ENCODE assay signal across 2 cellular contexts in genomic region chr7:134542195-134542771, GRCh38.
TF ChIP-seq lines count a peak whose summit lies in the region.

No MANE protein-coding gene starts in this region.

TF ChIP-seq in IMR-90, 13 proteins besides CTCF, POLR2A, EP300 and RAD21:
- TF ChIP-seq RCOR1 (IDR thresholded peaks at IDR 0.05; ENCODE audit: insufficient replicate concordance, low read length), result no peak
- TF ChIP-seq MAFK (IDR thresholded peaks at IDR 0.05; ENCODE audit: low read depth, low read length), result no peak
- no peak for TF ChIP-seq CHD1 (IDR thresholded peaks at IDR 0.05; ENCODE audit: low read depth, low read length)
- no peak for TF ChIP-seq FOS (IDR thresholded peaks at IDR 0.05; ENCODE audit: low read depth, low read length)
- TF ChIP-seq USF2 (IDR thresholded peaks at IDR 0.05; ENCODE audit: low read depth, low read length), result no peak
- no peak for TF ChIP-seq BHLHE40 (IDR thresholded peaks at IDR 0.05; ENCODE audit: low read depth, low read length)
- TF ChIP-seq MXI1 (IDR thresholded peaks at IDR 0.05; ENCODE audit: borderline replicate concordance, low read depth, low read length), result no peak
- TF ChIP-seq CEBPB (IDR thresholded peaks at IDR 0.05; ENCODE audit: low read depth, low read length), result no peak
- TF ChIP-seq RFX5 (IDR thresholded peaks at IDR 0.05; ENCODE audit: low read depth, low read length), result no peak
- no peak for TF ChIP-seq NFE2L2 (IDR thresholded peaks at IDR 0.05; ENCODE audit: low read depth, low read length)
- TF ChIP-seq SMC3 (IDR thresholded peaks at IDR 0.05; ENCODE audit: low read depth, low read length), result no peak
- no peak for TF ChIP-seq ELK1 (IDR thresholded peaks at IDR 0.05; ENCODE audit: borderline replicate concordance, low read depth, low read length)
- no peak for TF ChIP-seq MAZ (IDR thresholded peaks at IDR 0.05; ENCODE audit: borderline replicate concordance, low read depth, low read length)
TF ChIP-seq in IMR-90: peak in this region for 0.

TF ChIP-seq in H1, 55 proteins besides CTCF, POLR2A, EP300 and RAD21:
- TF ChIP-seq SIN3A (conservative IDR thresholded peaks at IDR 0.05 in 1 of 2, IDR thresholded peaks at IDR 0.05 in 1 of 2; ENCODE audit: low read depth in 1 of 2, low read length in 2 of 2) (no peak), NRF1 (IDR thresholded peaks at IDR 0.05; ENCODE audit: low read depth, low read length) (no peak), SP2 (IDR thresholded peaks at IDR 0.05; ENCODE audit: low read length) (no peak), SAP30 (IDR thresholded peaks at IDR 0.05; ENCODE audit: insufficient read depth, insufficient replicate concordance, low read length) (no peak), TAF1 (IDR thresholded peaks at IDR 0.05; ENCODE audit: low read depth, low read length) (no peak), RBBP5 (IDR thresholded peaks at IDR 0.05; ENCODE audit: borderline replicate concordance, low read depth, low read length) (no peak), FOSL1 (IDR thresholded peaks at IDR 0.05; ENCODE audit: insufficient read depth, low read depth, low read length) (no peak), SUZ12 (IDR thresholded peaks at IDR 0.05; ENCODE audit: low read length) (no peak), PHF8 (conservative IDR thresholded peaks at IDR 0.05; ENCODE audit: low read depth, low read length) (no peak), BCL11A (IDR thresholded peaks at IDR 0.05; ENCODE audit: low read depth in 2 of 2, low read length in 2 of 2) (no peak), SP1 (IDR thresholded peaks at IDR 0.05; ENCODE audit: low read depth, low read length) (no peak), KDM4A (IDR thresholded peaks at IDR 0.05; ENCODE audit: low read depth, low read length, severe bottlenecking) (no peak), TAF7 (optimal IDR thresholded peaks at IDR 0.05; ENCODE audit: borderline replicate concordance, low read depth, low read length) (no peak), JUN (IDR thresholded peaks at IDR 0.05; ENCODE audit: low read depth, low read length) (no peak)
